8 cellular contexts compared by ENCODE assay signal in the genomic region with DNA sequence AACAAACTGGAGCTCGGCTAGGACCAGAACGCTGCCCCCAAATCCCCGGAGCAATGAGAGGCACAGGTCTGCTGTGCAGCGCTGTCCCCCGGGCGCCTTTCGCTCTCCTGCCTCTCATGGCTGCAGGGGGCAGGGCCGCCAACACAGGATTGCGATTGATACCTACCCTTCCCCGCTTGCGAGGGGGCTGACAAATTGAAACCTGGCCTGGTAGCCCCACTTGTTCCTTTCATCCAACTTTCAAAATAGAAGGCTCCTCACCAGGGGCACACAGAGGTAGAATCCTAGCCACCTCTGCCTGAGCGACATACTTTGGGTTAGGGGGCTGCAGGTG. TPM values are rescaled to one million over a fixed set of nuclear protein-coding genes. Genes with fewer than 3 reads are reported as not detected.
A peak's percentile ranks its signal among the peaks of the same experiment; 100 is the strongest.
DNase-seq lines count a peak whose midpoint lies in the region; ATAC-seq, FAIRE-seq and TF ChIP-seq lines count a peak whose summit lies in the region.

No MANE protein-coding gene starts in this region.

- no peaks in the 10 kb centered on the region for H3K27me3 Mint-ChIP-seq in brain
- H3K27me3 Mint-ChIP-seq in memory B cell: no peaks in the 10 kb centered on the region

- H3K27me3 ChIP-seq in aorta (ENCODE audit: control insufficient read depth in 1 of 2, insufficient read depth in 2 of 2, low read length in 1 of 2): no peaks in the 10 kb centered on the region

- no peak for TF ChIP-seq POLR2A in H54 (IDR thresholded peaks at IDR 0.05; ENCODE audit: low read depth, low read length)

- H3K4me3 Mint-ChIP-seq in brain (peak overlapping the region; percentile 81 to 94 (median 86)), memory B cell (peak overlapping the region; percentile 94)

- intact Hi-C loops in aorta (cut with DNase I): loop anchor here (1.0 to 5.0 kb wide), 6 partner anchors 15 to 97 kb away; partner anchors contain the start of genes TBC1D10A (in 2 of the 2), CCDC157 (in 1 of the 2), RNF215 (in 1 of the 2) and SF3A1 (in 1 of the 2)

- peak overlapping the region in 4 of 5 experiments; percentile 53 to 84 (median 58) for H3K27ac Mint-ChIP-seq in brain
- H3K27ac Mint-ChIP-seq in memory B cell: peak overlapping the region; percentile 77

- no peak for DNase-seq in memory B cell (ENCODE audit: low spot score in 2 of 2)
- no peak for DNase-seq in aorta
- no peak for DNase-seq in germinal center (ENCODE audit: low spot score)
- no peak for DNase-seq in H54 (ENCODE audit: insufficient read length, low spot score)
- DNase-seq in NCI-H2081 (lab: John Stamatoyannopoulos, UW): no peak

- FAIRE-seq in H54 (lab: Jason Lieb, UNC): no peak

- peaks cover 22% of the 10 kb centered on the region for H3K4me1 Mint-ChIP-seq in brain
- peaks cover 29% of the 10 kb centered on the region for H3K4me1 Mint-ChIP-seq in memory B cell

- WGBS in aorta, 2 donors: 9 to 10% methylated on average over 12 of the region's 12 CpGs

- no peak for TF ChIP-seq CTCF in brain (conservative IDR thresholded peaks at IDR 0.05)

- peaks cover 0 to 5% of the 10 kb centered on the region in 2 donors for H3K36me3 ChIP-seq in aorta (ENCODE audit: control insufficient read depth in 1 of 2, insufficient read depth in 2 of 2, low read length in 1 of 2)

- H3K4me1 ChIP-seq in aorta (ENCODE audit: control insufficient read depth in 1 of 2, insufficient read depth in 2 of 2, low read length in 2 of 2): no peaks in the 10 kb centered on the region

- H3K9me3 Mint-ChIP-seq in brain (no peaks in the 10 kb centered on the region), memory B cell (no peaks in the 10 kb centered on the region)

- peak overlapping the region; percentile 59 to 85 for H3K27ac ChIP-seq in aorta (ENCODE audit: low read depth in 1 of 2, low read length in 2 of 2)

- H3K36me3 Mint-ChIP-seq in brain (peaks cover 4% of the 10 kb centered on the region), memory B cell (peaks cover 18% of the 10 kb centered on the region)

- ATAC-seq in GM18868 (IDR thresholded peaks at IDR 0.05; ENCODE audit: unreplicated experiment) (peak; percentile 20), HG03135 (IDR thresholded peaks at IDR 0.05; ENCODE audit: unreplicated experiment) (peak; percentile 9), memory B cell (ENCODE audit: low read depth) (peak; percentile 30), aorta (ENCODE audit: low FRiP score) (peak; percentile 1)

- peak overlapping the region in 1 of 2 donors; percentile 19 for H3K4me3 ChIP-seq in aorta (ENCODE audit: low read length in 2 of 2)

- H3K9me3 ChIP-seq in aorta (ENCODE audit: control insufficient read depth, low read length): no peaks in the 10 kb centered on the region

RNA-seq across cellular contexts. Expression of gene CASTOR1, which starts 0.6 kb away (rescaled TPM):
- polyA plus RNA-seq in brain (ENCODE audit: insufficient read depth, low read depth, low replicate concordance) (6.8 TPM), aorta (10 to 100 TPM in 1 of 2 donors, 1 to 10 TPM in 1; 4.0 to 13.4 TPM)
- 10 to 100 TPM; 13.5 to 14.0 TPM for total RNA-seq in aorta

RNA-seq across cellular contexts. Expression of gene OSM, which starts 23.3 kb away (rescaled TPM):
- polyA plus RNA-seq in brain (ENCODE audit: insufficient read depth, low read depth, low replicate concordance) (not detected), aorta (1 to 10 TPM; 1.4 to 1.6 TPM)
- 1 to 10 TPM; 1.4 to 3.9 TPM for total RNA-seq in aorta

RNA-seq across cellular contexts. Expression of gene TBC1D10A, which starts 36.8 kb away (rescaled TPM):
- polyA plus RNA-seq in brain (ENCODE audit: insufficient read depth, low read depth, low replicate concordance) (13.6 TPM), aorta (10 to 100 TPM; 16.7 to 22.1 TPM)
- total RNA-seq in aorta: 10 to 100 TPM; 32.9 to 45.5 TPM

RNA-seq across cellular contexts. Expression of gene LIF, which starts 43.4 kb away (rescaled TPM):
- 0.22 TPM for polyA plus RNA-seq in brain (ENCODE audit: insufficient read depth, low read depth, low replicate concordance)
- 1 to 10 TPM; 4.5 to 6.6 TPM for total RNA-seq in aorta
- 1 to 10 TPM; 1.3 to 2.3 TPM for polyA plus RNA-seq in aorta
